In genomic region chr15:90839187-90840071, GRCh38 we compare ENCODE assay signal across 8 cellular contexts. TPM values are rescaled to one million over a fixed set of nuclear protein-coding genes. Genes with fewer than 3 reads are reported as not detected.
DNase-seq lines count a peak whose midpoint lies in the region; ATAC-seq and TF ChIP-seq lines count a peak whose summit lies in the region.

No MANE protein-coding gene starts in this region.

- H3K27me3 Mint-ChIP-seq in activated T-helper 17 cell treated with anti-CD3 and anti-CD28 coated beads, Interleukin-2, amount 50 U/mL, for 72 hours, result no peaks in the 10 kb centered on the region

- in situ Hi-C loops in GM23248 (cut with MboI), result no loop called here

- H3K79me2 ChIP-seq in GM23248 (ENCODE audit: insufficient read depth), result no peaks in the 10 kb centered on the region

- no peak overlapping the region for H3K4me3 ChIP-seq in thyroid gland (replicated peaks in 1 of 3)
- H3K4me3 ChIP-seq in GM23248, result no peak overlapping the region

- intact Hi-C loops in thyroid gland (cut with DNase I), result no loop called here

- peaks cover 37% of the 10 kb centered on the region for H3K4me1 Mint-ChIP-seq in activated T-helper 17 cell treated with anti-CD3 and anti-CD28 coated beads, Interleukin-2, amount 50 U/mL, for 72 hours

- H2AFZ ChIP-seq in GM23248, result no peak overlapping the region

- H3K4me1 ChIP-seq in thyroid gland, result peaks cover 20 to 30% of the 10 kb centered on the region in 2 donors
- peaks cover 4% of the 10 kb centered on the region; the same call in 1 of the 2 replicates for H3K4me1 ChIP-seq in GM23248 (ENCODE audit: insufficient read depth)

- DNase-seq in islet precursor cell, result peak; percentile 85
- peak; percentile 89 to 91 for DNase-seq in thyroid gland
- DNase-seq in GM23248, result no peak
- no peak for DNase-seq in NCI-H774 (lab: John Stamatoyannopoulos, UW)

- H3K4me3 Mint-ChIP-seq in activated T-helper 17 cell treated with anti-CD3 and anti-CD28 coated beads, Interleukin-2, amount 50 U/mL, for 72 hours, result peak overlapping the region; percentile 83

- peak overlapping the region; percentile 84 to 86 (median 86) for H3K27ac ChIP-seq in thyroid gland
- H3K27ac ChIP-seq in GM23248, result no peak overlapping the region

- H3F3A ChIP-seq in GM23248 (ENCODE audit: insufficient read depth), result no peaks in the 10 kb centered on the region

- TF ChIP-seq POLR2A in GM15510 (IDR thresholded peaks at IDR 0.05; ENCODE audit: borderline replicate concordance, extremely low read depth, insufficient read length) (peak; percentile 35), thyroid gland (IDR thresholded peaks at IDR 0.05) (peak in 1 of 2 donors; percentile 47)

- H3K9me2 ChIP-seq in GM23248 (ENCODE audit: insufficient read depth), result no peaks in the 10 kb centered on the region

- H3K36me3 ChIP-seq in thyroid gland, result no peaks in the 10 kb centered on the region
- H3K36me3 ChIP-seq in GM23248 (ENCODE audit: low read depth), result no peaks in the 10 kb centered on the region

- H3K9me3 Mint-ChIP-seq in activated T-helper 17 cell treated with anti-CD3 and anti-CD28 coated beads, Interleukin-2, amount 50 U/mL, for 72 hours, result no peaks in the 10 kb centered on the region

- no peak overlapping the region for H3K4me2 ChIP-seq in GM23248 (ENCODE audit: unreplicated experiment)

- H3K27ac Mint-ChIP-seq in activated T-helper 17 cell treated with anti-CD3 and anti-CD28 coated beads, Interleukin-2, amount 50 U/mL, for 72 hours, result peak overlapping the region; percentile 99

- H3K36me3 Mint-ChIP-seq in activated T-helper 17 cell treated with anti-CD3 and anti-CD28 coated beads, Interleukin-2, amount 50 U/mL, for 72 hours (ENCODE audit: low read depth), result peaks cover 66% of the 10 kb centered on the region

- TF ChIP-seq RAD21 in Ishikawa (IDR thresholded peaks at IDR 0.05; ENCODE audit: low read depth), result no peak

- no peaks in the 10 kb centered on the region for H3K9me3 ChIP-seq in thyroid gland
- H3K9me3 ChIP-seq in GM23248 (ENCODE audit: low read depth), result no peaks in the 10 kb centered on the region

- H3K27me3 ChIP-seq in thyroid gland, result no peaks in the 10 kb centered on the region
- no peaks in the 10 kb centered on the region for H3K27me3 ChIP-seq in GM23248 (replicated peaks; ENCODE audit: insufficient read depth)

- WGBS in thyroid gland, 2 donors, result 31 to 39% methylated on average over 19 of the region's 19 CpGs
- 57 to 68% methylated on average over 13 to 19 of the region's 19 CpGs for WGBS in GM23248 (ENCODE audit: low coverage in 1 of 2, low lambda C conversion rate in 2 of 2, missing lambda C conversion rate in 2 of 2), 2 experiments

- H4K20me1 ChIP-seq in GM23248 (ENCODE audit: insufficient read depth), result no peaks in the 10 kb centered on the region

- TF ChIP-seq CTCF in thyroid gland (IDR thresholded peaks at IDR 0.05), result no peak

- no peak for TF ChIP-seq EP300 in Ishikawa (IDR thresholded peaks at IDR 0.05; ENCODE audit: borderline replicate concordance)

- peak; percentile 86 for ATAC-seq in GM21526 (IDR thresholded peaks at IDR 0.05; ENCODE audit: low FRiP score, unreplicated experiment)
- peak; percentile 50 for ATAC-seq in activated T-helper 17 cell treated with anti-CD3 and anti-CD28 coated beads, Interleukin-2, amount 50 U/mL, for 72 hours (replicated peaks)

- no peak overlapping the region for H3K9ac ChIP-seq in GM23248

TF ChIP-seq in Ishikawa, 13 proteins besides CTCF, POLR2A, EP300 and RAD21:
- TF ChIP-seq NFIC (IDR thresholded peaks at IDR 0.05) (0 out of 2 replicates have a peak, but pooled peaks have one; percentile 15), FOXM1 (IDR thresholded peaks at IDR 0.05; ENCODE audit: borderline replicate concordance, low read depth) (no peak)
TF ChIP-seq in Ishikawa: peak in this region for 1.

RNA-seq across cellular contexts. Expression of gene FURIN, which starts 29.0 kb away (rescaled TPM):
- total RNA-seq in activated T-helper 17 cell treated with anti-CD3 and anti-CD28 coated beads, Interleukin-2, amount 50 U/mL, for 72 hours, result 100 to 1,000 TPM; 605 to 771 TPM
- 100 to 1,000 TPM in 2 of 4 donors, 10 to 100 TPM in 2; 88.6 to 128 (median 102) TPM for total RNA-seq in thyroid gland
- 48.1 and 50.8 TPM in 2 replicates for total RNA-seq in GM23248 (2014; rRNA removed; shearing (Covaris generic))
- 13.0 and 13.9 TPM in 2 replicates for polyA plus RNA-seq in GM23248 (2016; fragmentation: Nextera tagmentation; extraction: Ambion mirVana)

RNA-seq across cellular contexts. Expression of gene FES, which starts 44.9 kb away (rescaled TPM):
- total RNA-seq in activated T-helper 17 cell treated with anti-CD3 and anti-CD28 coated beads, Interleukin-2, amount 50 U/mL, for 72 hours, result 100 to 1,000 TPM in 1 of 2 donors, 10 to 100 TPM in 1; 98.5 to 122 TPM
- total RNA-seq in thyroid gland, result 10 to 100 TPM; 34.1 to 44.5 (median 36.0) TPM
- total RNA-seq in GM23248 (2014; rRNA removed; shearing (Covaris generic)), result 3.5 and 7.5 TPM in 2 replicates
- 3.5 and 3.6 TPM in 2 replicates for polyA plus RNA-seq in GM23248 (2016; fragmentation: Nextera tagmentation; extraction: Ambion mirVana)

Comparison
In these comparisons a context has a peak if more than half of its experiments do, and no peak if none do; other contexts are left out.
1. DNase-seq: peak in islet precursor cell (single experiment) and thyroid gland (2 of 2); none in GM23248 (single experiment) and NCI-H774 (single experiment).
2. RNA of gene FURIN, which starts 29.0 kb away (total RNA-seq): 605 to 771 TPM in activated T-helper 17 cell treated with anti-CD3 and anti-CD28 coated beads, Interleukin-2, amount 50 U/mL, for 72 hours; 88.6 to 128 TPM in thyroid gland and 48.1 to 50.8 TPM in GM23248; every median in the first group is over 4 times any median in the second.